20 cellular contexts compared by ENCODE assay signal in genomic region chr17:41909088-41909487, GRCh38. TPM values are rescaled to one million over a fixed set of nuclear protein-coding genes. Genes with fewer than 3 reads are reported as not detected.
"Had no signal": no experiment of that assay in that cellular context is flagged by ENCODE, and none has a peak within 500 bp of the region (broad histone marks: within the 10 kb centered on the region; RNA-seq: fewer than 3 reads in every experiment).

No MANE protein-coding gene starts in this region.

- FAIRE-seq: bronchial epithelial cell, frontal cortex, small intestine had no signal

- H3K27ac Mint-ChIP-seq: dendritic cell treated with granulocyte-macrophage colony-stimulating factor and Interleukin-4, amounts not matched to agents 40 ng/mL and 50 ng/mL, for 4 days; immature natural killer cell; neural progenitor cell had no signal

- H3K4me3 ChIP-seq: ascending aorta, heart left ventricle, lower lobe of right lung, neural progenitor cell, right atrium auricular region, testis, upper lobe of left lung had no signal

- H3K4me1 ChIP-seq: ascending aorta, testis had no signal

- ATAC-seq: heart left ventricle; left cardiac atrium; lower lobe of right lung; stimulated activated naive CD8-positive, alpha-beta T cell treated with anti-CD3 and anti-CD28 coated beads, Interleukin-15, Interleukin-2, amounts not matched to agents 100 U/mL and 50 U/mL, for 24 hours had no signal

- DNase-seq: activated CD4-positive, CD25-positive, alpha-beta regulatory T cell treated with anti-CD3 and anti-CD28 coated beads, Interleukin-2, amount 50 U/mL, for 72 hours; activated naive CD4-positive, alpha-beta T cell; effector memory CD4-positive, alpha-beta T cell; heart left ventricle; immature natural killer cell; left cardiac atrium; lower lobe of right lung; midbrain; small intestine; stimulated activated CD4-positive, alpha-beta T cell treated with anti-CD3 and anti-CD28 coated beads, Interleukin-4, amount 100 ng/mL, for 4 hours; stimulated activated CD8-positive, alpha-beta memory T cell treated with anti-CD3 and anti-CD28 coated beads, Interleukin-4, amount 100 ng/mL, for 48 hours; stimulated activated naive CD8-positive, alpha-beta T cell treated with anti-CD3 and anti-CD28 coated beads, Interleukin-15, Interleukin-2, amounts not matched to agents 100 U/mL and 50 U/mL, for 24 hours; testis had no signal

- H3K27me3 Mint-ChIP-seq: dendritic cell treated with granulocyte-macrophage colony-stimulating factor and Interleukin-4, amounts not matched to agents 40 ng/mL and 50 ng/mL, for 4 days had no signal

- H3K4me3 Mint-ChIP-seq: dendritic cell treated with granulocyte-macrophage colony-stimulating factor and Interleukin-4, amounts not matched to agents 40 ng/mL and 50 ng/mL, for 4 days; immature natural killer cell; neural progenitor cell had no signal

- H3K9me3 Mint-ChIP-seq: dendritic cell treated with granulocyte-macrophage colony-stimulating factor and Interleukin-4, amounts not matched to agents 40 ng/mL and 50 ng/mL, for 4 days; immature natural killer cell; neural progenitor cell had no signal

- H3K27ac ChIP-seq: ascending aorta, heart left ventricle, lower lobe of right lung, neural progenitor cell, right atrium auricular region, testis, upper lobe of left lung had no signal

- H3K9me3 ChIP-seq: ascending aorta, heart left ventricle, lower lobe of right lung, right atrium auricular region, testis, upper lobe of left lung had no signal

- H3K27me3 ChIP-seq: ascending aorta, heart left ventricle, neural progenitor cell, right atrium auricular region, testis, upper lobe of left lung had no signal

RNA-seq across cellular contexts. Expression of gene ODAD4, which starts 21.3 kb away (rescaled TPM):
- total RNA-seq: ascending aorta had no signal
